8 cellular contexts compared by ENCODE assay signal in genomic region chr12:92445253-92446081, GRCh38.
DNase-seq lines count a peak whose midpoint lies in the region; ATAC-seq and TF ChIP-seq lines count a peak whose summit lies in the region.

No MANE protein-coding gene starts in this region.

- H3K9me3 ChIP-seq in gastroesophageal sphincter (no peaks in the 10 kb centered on the region), aorta (ENCODE audit: control insufficient read depth, low read length) (peaks cover 3% of the 10 kb centered on the region), MG63 (no peaks in the 10 kb centered on the region)

- TF ChIP-seq EP300 in gastroesophageal sphincter (IDR thresholded peaks at IDR 0.05): no peak

- no peak for TF ChIP-seq CTCF in CD14-positive monocyte (IDR thresholded peaks at IDR 0.05)
- no peak for TF ChIP-seq CTCF in gastroesophageal sphincter (IDR thresholded peaks at IDR 0.05)

- H3K27ac ChIP-seq in gastroesophageal sphincter: peak overlapping the region in 3 of 4 donors; percentile 3 to 44 (median 37)
- no peak overlapping the region for H3K27ac ChIP-seq in aorta (ENCODE audit: low read depth in 1 of 2, low read length in 2 of 2)

- H3K27me3 Mint-ChIP-seq in CD14-positive monocyte (ENCODE audit: low read depth in 3 of 3): peaks cover 2 to 6% (median 3%) of the 10 kb centered on the region in 3 donors

- H3K4me1 ChIP-seq in gastroesophageal sphincter (no peaks in the 10 kb centered on the region), aorta (ENCODE audit: control insufficient read depth in 1 of 2, insufficient read depth in 2 of 2, low read length in 2 of 2) (no peaks in the 10 kb centered on the region)

- peak overlapping the region; percentile 91 to 98 (median 94) for H3K27ac Mint-ChIP-seq in CD14-positive monocyte

- peak overlapping the region in 1 of 2 donors; percentile 60 for H3K4me3 Mint-ChIP-seq in CD14-positive monocyte

- intact Hi-C loops in CD14-positive monocyte (cut with micrococcal nuclease) (loop anchor here in 1 of 2 donors (5.0 to 10.0 kb wide), 2 partner anchors 57 to 209 kb away; no protein-coding TSS in a partner anchor), aorta (cut with DNase I) (no loop called here)

- no peak for TF ChIP-seq POLR2A in gastroesophageal sphincter (IDR thresholded peaks at IDR 0.05)

- H3K9me3 Mint-ChIP-seq in CD14-positive monocyte: peaks cover 0 to 8% (median 2%) of the 10 kb centered on the region in 7 donors

- ATAC-seq in GM19455 (IDR thresholded peaks at IDR 0.05; ENCODE audit: unreplicated experiment) (peak; percentile 89), HG03460 (IDR thresholded peaks at IDR 0.05; ENCODE audit: unreplicated experiment) (peak; percentile 83), gastroesophageal sphincter (no peak), aorta (ENCODE audit: low FRiP score) (no peak)

- WGBS in gastroesophageal sphincter (ENCODE audit: low coverage in 1 of 2), 2 donors: 55 to 61% methylated on average over 5 to 10 of the region's 10 CpGs
- WGBS in aorta, 2 donors: 71 to 74% methylated on average over 10 of the region's 10 CpGs

- H3K36me3 Mint-ChIP-seq in CD14-positive monocyte: peaks cover 0 to 11% of the 10 kb centered on the region in 2 donors

- DNase-seq in CD14-positive monocyte (ENCODE audit: low spot score) (no peak), NCI-H2227 treated with DMSO at 0.1 percent for 48 hours (lab: John Stamatoyannopoulos, UW) (no peak), aorta (no peak), NCI-H345 (lab: John Stamatoyannopoulos, UW) (no peak), MG63 (no peak)

- H3K4me3 ChIP-seq in gastroesophageal sphincter (no peak overlapping the region), aorta (ENCODE audit: low read length in 2 of 2) (no peak overlapping the region), MG63 (no peak overlapping the region)

- peaks cover 31% of the 10 kb centered on the region for H3K4me1 Mint-ChIP-seq in CD14-positive monocyte

- H3K36me3 ChIP-seq in gastroesophageal sphincter (no peaks in the 10 kb centered on the region), aorta (ENCODE audit: control insufficient read depth in 1 of 2, insufficient read depth in 2 of 2, low read length in 1 of 2) (no peaks in the 10 kb centered on the region), MG63 (no peaks in the 10 kb centered on the region)

- no peaks in the 10 kb centered on the region for H3K27me3 ChIP-seq in gastroesophageal sphincter
- H3K27me3 ChIP-seq in aorta (ENCODE audit: control insufficient read depth in 1 of 2, insufficient read depth in 2 of 2, low read length in 1 of 2): no peaks in the 10 kb centered on the region
- no peaks in the 10 kb centered on the region for H3K27me3 ChIP-seq in MG63

Comparison
In these comparisons a context has a peak if more than half of its experiments do, and no peak if none do; other contexts are left out.
1. ATAC-seq: peak in GM19455 (single experiment) and HG03460 (single experiment); none in gastroesophageal sphincter (single experiment) and aorta (single experiment).
2. H3K27ac ChIP-seq: peak in gastroesophageal sphincter (3 of 4); none in aorta (0 of 2).